Comparison of ENCODE assay signal across 18 cellular contexts in genomic region chr20:50314326-50314725, GRCh38.
DNase-seq lines count a peak whose midpoint lies in the region; ATAC-seq and TF ChIP-seq lines count a peak whose summit lies in the region.
"Had no signal": no experiment of that assay in that cellular context is flagged by ENCODE, and none has a peak within 500 bp of the region (broad histone marks: within the 10 kb centered on the region; RNA-seq: fewer than 3 reads in every experiment).

No MANE protein-coding gene starts in this region.

- CTCF ChIA-PET in IMR-90 (lab: Yijun Ruan, JAX) = interaction anchor here (0.6 kb wide), 1 partner anchor 134 kb away, joined by 3 read pairs; no protein-coding TSS in a partner anchor

- H3K14ac ChIP-seq in IMR-90 (replicated peaks; ENCODE audit: low read depth, low read length) = 0 out of 2 replicates have a peak overlapping the region, but pooled peaks have one; percentile 39

- H4K91ac ChIP-seq in IMR-90 (ENCODE audit: insufficient read depth, low read depth, low read length) = no peak overlapping the region

- H3K4ac ChIP-seq in IMR-90 (ENCODE audit: low read depth, low read length) = peak overlapping the region; percentile 40

- no peak overlapping the region for H2AFZ ChIP-seq in IMR-90 (replicated peaks; ENCODE audit: low read length, poor library complexity)

- peaks cover 60% of the 10 kb centered on the region for H3K4me1 Mint-ChIP-seq in chondrocyte (ENCODE audit: low read depth)

- ATAC-seq in IMR-90 (ENCODE audit: low read depth) = no peak
- ATAC-seq: CD8-positive, alpha-beta T cell; SK-N-SH treated with all-trans-retinoic acid at 6 μM for 48 hours had no signal

- no peaks in the 10 kb centered on the region for H3K27me3 Mint-ChIP-seq in chondrocyte (ENCODE audit: low read depth)

- POLR2A ChIA-PET in IMR-90 (lab: Charles Lee; ENCODE audit: unreplicated experiment) = no interaction called here

- H2BK5ac ChIP-seq in IMR-90 (ENCODE audit: low read depth, low read length, poor library complexity, severe bottlenecking) = no peak overlapping the region

- dilution Hi-C loops in IMR-90 (cut with HindIII; ENCODE audit: low sequenced_read_pairs, unreplicated experiment) = no loop called here

- H3K36me3 ChIP-seq in IMR-90 (ENCODE audit: control insufficient read depth, insufficient read depth, low read length) (no peaks in the 10 kb centered on the region), thyroid gland (no peaks in the 10 kb centered on the region)
- H3K36me3 ChIP-seq: BE2C had no signal

- no peaks in the 10 kb centered on the region for H3K36me3 Mint-ChIP-seq in chondrocyte (ENCODE audit: low read depth)
- H3K36me3 Mint-ChIP-seq: CD8-positive, alpha-beta T cell had no signal

- H2AK9ac ChIP-seq in IMR-90 (replicated peaks; ENCODE audit: low read depth, low read length, poor library complexity) = no peak overlapping the region

- no peak overlapping the region for H3K4me3 ChIP-seq in IMR-90 (ENCODE audit: insufficient read depth, low read depth, low read length)
- H3K4me3 ChIP-seq in thyroid gland (replicated peaks in 1 of 3) = no peak overlapping the region

- H3K4me1 ChIP-seq in IMR-90 (ENCODE audit: control insufficient read depth, insufficient read depth, low read length) (peaks cover 24% of the 10 kb centered on the region), thyroid gland (peaks cover 10 to 40% of the 10 kb centered on the region in 2 donors)

- no peaks in the 10 kb centered on the region for H3K27me3 ChIP-seq in IMR-90 (ENCODE audit: control insufficient read depth, insufficient read depth, low read length)
- H3K27me3 ChIP-seq in thyroid gland = no peaks in the 10 kb centered on the region
- H3K27me3 ChIP-seq: BE2C had no signal

- intact Hi-C loops in IMR-90 (cut with micrococcal nuclease) (no loop called here), posterior vena cava (cut with DNase I) (loop anchor here in 1 of 2 donors (5.0 kb wide), 1 partner anchor 37 kb away; no protein-coding TSS in a partner anchor), thyroid gland (cut with DNase I) (no loop called here)

- DNase-seq in IMR-90 (no peak), NCI-H146 treated with DMSO at 0.1 percent for 48 hours (lab: John Stamatoyannopoulos, UW; ENCODE audit: unreplicated experiment) (peak; percentile 97), chondrocyte (ENCODE audit: low spot score) (no peak), posterior vena cava (ENCODE audit: low spot score) (peak; percentile 31), thyroid gland (no peak), DMS 273 treated with DMSO at 0.1 percent for 48 hours (lab: John Stamatoyannopoulos, UW) (no peak), substantia nigra (lab: John Stamatoyannopoulos, UW) (no peak), GM03348 (ENCODE audit: low spot score) (no peak)
- DNase-seq: BE2C; CD8-positive, alpha-beta T cell; DND-41; GDM1; HCEC 1CT; NCI-H1048; NCI-H187; NCI-H510A; SHP77 had no signal

- in situ Hi-C loops in IMR-90 (cut with MboI; ENCODE audit: low sequenced_read_pairs) = no loop called here

- H3K4me2 ChIP-seq in IMR-90 (ENCODE audit: low read depth, low read length) = no peak overlapping the region

- H3K9me1 ChIP-seq in IMR-90 (ENCODE audit: insufficient read depth, low read length) = peaks cover 35% of the 10 kb centered on the region

- no peak for TF ChIP-seq CTCF in IMR-90 (conservative IDR thresholded peaks at IDR 0.05; ENCODE audit: low read depth, low read length)
- no peak for TF ChIP-seq CTCF in chondrocyte (IDR thresholded peaks at IDR 0.05)
- no peak for TF ChIP-seq CTCF in thyroid gland (IDR thresholded peaks at IDR 0.05)

- peak overlapping the region; percentile 96 for H2BK20ac ChIP-seq in IMR-90 (ENCODE audit: low read depth, low read length)

- peak overlapping the region; percentile 90; the same call in 2 of the 3 replicates for H2BK15ac ChIP-seq in IMR-90 (ENCODE audit: low read depth, low read length)

- no peaks in the 10 kb centered on the region for H3K9me3 ChIP-seq in IMR-90 (ENCODE audit: control insufficient read depth, insufficient read depth, low read length)
- H3K9me3 ChIP-seq in thyroid gland = no peaks in the 10 kb centered on the region
- H3K9me3 ChIP-seq: BE2C had no signal

- H4K20me1 ChIP-seq in IMR-90 (ENCODE audit: insufficient read depth, low read length) = no peaks in the 10 kb centered on the region

- H3K23ac ChIP-seq in IMR-90 (ENCODE audit: low read depth, low read length) = no peak overlapping the region

- no peak overlapping the region for H4K5ac ChIP-seq in IMR-90 (ENCODE audit: low read depth, low read length)

- no TSS peak for BruUV-seq in IMR-90 (replicated peaks; lab: Mats Ljungman, UMichigan)

- no peak for TF ChIP-seq RAD21 in IMR-90 (IDR thresholded peaks at IDR 0.05; ENCODE audit: low read length)

- peak overlapping the region; percentile 100; the same call in 1 of the 2 replicates for H2BK120ac ChIP-seq in IMR-90 (ENCODE audit: low read depth, low read length)

- peaks cover 7% of the 10 kb centered on the region for H3K9me3 Mint-ChIP-seq in chondrocyte (ENCODE audit: low read depth)

- H3K27ac Mint-ChIP-seq in chondrocyte (ENCODE audit: unreplicated experiment) = peak overlapping the region; percentile 1
- H3K27ac Mint-ChIP-seq: CD8-positive, alpha-beta T cell had no signal

- peak overlapping the region; percentile 62; the same call in 1 of the 2 replicates for H2AK5ac ChIP-seq in IMR-90 (ENCODE audit: low read depth, low read length)

- no peak overlapping the region for H3K56ac ChIP-seq in IMR-90 (ENCODE audit: extremely low read depth, insufficient read depth, low read length)

- no peak overlapping the region for H3K18ac ChIP-seq in IMR-90 (ENCODE audit: low read depth, low read length)

- H3K27ac ChIP-seq in IMR-90 (ENCODE audit: insufficient read depth, low read length) (no peak overlapping the region), thyroid gland (no peak overlapping the region), substantia nigra (ENCODE audit: low read depth, low read length, poor library complexity, severe bottlenecking) (no peak overlapping the region)

- TF ChIP-seq POLR2A in IMR-90 (IDR thresholded peaks at IDR 0.05; ENCODE audit: low read depth, low read length) (no peak), thyroid gland (IDR thresholded peaks at IDR 0.05) (no peak)

- H3K9ac ChIP-seq in IMR-90 (ENCODE audit: low read depth, low read length) = no peak overlapping the region

- WGBS in IMR-90 (ENCODE audit: extremely low coverage in 2 of 2, insufficient read length in 1 of 2), 2 experiments = 100% methylated on average over 1 of the region's 4 CpGs; no CpG with 5 or more reads in 1 of the 2 experiments
- WGBS in thyroid gland, 2 donors = 90 to 92% methylated on average over 4 of the region's 4 CpGs

- H4K8ac ChIP-seq in IMR-90 (ENCODE audit: low read depth in 2 of 2, low read length in 2 of 2) = no peak overlapping the region; a peak in 1 of 4 replicates

- H3K4me3 Mint-ChIP-seq in chondrocyte (ENCODE audit: unreplicated experiment) = no peak overlapping the region
- H3K4me3 Mint-ChIP-seq: CD8-positive, alpha-beta T cell had no signal

- H3K79me1 ChIP-seq in IMR-90 (ENCODE audit: low read depth in 1 of 2, low read length in 2 of 2) = peaks cover 0 to 33% of the 10 kb centered on the region in 2 experiments; a peak in 2 of 4 replicates

TF ChIP-seq in IMR-90, 13 proteins besides CTCF, POLR2A, EP300 and RAD21:
- no peak for TF ChIP-seq NFE2L2 (IDR thresholded peaks at IDR 0.05; ENCODE audit: low read depth, low read length)
- TF ChIP-seq RCOR1 (IDR thresholded peaks at IDR 0.05; ENCODE audit: insufficient replicate concordance, low read length) = no peak
- TF ChIP-seq CEBPB (IDR thresholded peaks at IDR 0.05; ENCODE audit: low read depth, low read length) = no peak
- no peak for TF ChIP-seq RFX5 (IDR thresholded peaks at IDR 0.05; ENCODE audit: low read depth, low read length)
- TF ChIP-seq CHD1 (IDR thresholded peaks at IDR 0.05; ENCODE audit: low read depth, low read length) = no peak
- TF ChIP-seq BHLHE40 (IDR thresholded peaks at IDR 0.05; ENCODE audit: low read depth, low read length) = no peak
- TF ChIP-seq FOS (IDR thresholded peaks at IDR 0.05; ENCODE audit: low read depth, low read length) = no peak
- no peak for TF ChIP-seq MAFK (IDR thresholded peaks at IDR 0.05; ENCODE audit: low read depth, low read length)
- TF ChIP-seq MXI1 (IDR thresholded peaks at IDR 0.05; ENCODE audit: borderline replicate concordance, low read depth, low read length) = no peak
- TF ChIP-seq ELK1 (IDR thresholded peaks at IDR 0.05; ENCODE audit: borderline replicate concordance, low read depth, low read length) = no peak
- no peak for TF ChIP-seq MAZ (IDR thresholded peaks at IDR 0.05; ENCODE audit: borderline replicate concordance, low read depth, low read length)
- TF ChIP-seq USF2 (IDR thresholded peaks at IDR 0.05; ENCODE audit: low read depth, low read length) = no peak
- TF ChIP-seq SMC3 (IDR thresholded peaks at IDR 0.05; ENCODE audit: low read depth, low read length) = no peak

Comparison
In these comparisons a context has a peak if more than half of its experiments do, and no peak if none do; other contexts are left out.
1. DNase-seq: peak in NCI-H146 treated with DMSO at 0.1 percent for 48 hours (single experiment) and posterior vena cava (single experiment); none in IMR-90 (single experiment), chondrocyte (single experiment), thyroid gland (0 of 2), DMS 273 treated with DMSO at 0.1 percent for 48 hours (single experiment), substantia nigra (0 of 49) and GM03348 (single experiment).